In the genomic region with DNA sequence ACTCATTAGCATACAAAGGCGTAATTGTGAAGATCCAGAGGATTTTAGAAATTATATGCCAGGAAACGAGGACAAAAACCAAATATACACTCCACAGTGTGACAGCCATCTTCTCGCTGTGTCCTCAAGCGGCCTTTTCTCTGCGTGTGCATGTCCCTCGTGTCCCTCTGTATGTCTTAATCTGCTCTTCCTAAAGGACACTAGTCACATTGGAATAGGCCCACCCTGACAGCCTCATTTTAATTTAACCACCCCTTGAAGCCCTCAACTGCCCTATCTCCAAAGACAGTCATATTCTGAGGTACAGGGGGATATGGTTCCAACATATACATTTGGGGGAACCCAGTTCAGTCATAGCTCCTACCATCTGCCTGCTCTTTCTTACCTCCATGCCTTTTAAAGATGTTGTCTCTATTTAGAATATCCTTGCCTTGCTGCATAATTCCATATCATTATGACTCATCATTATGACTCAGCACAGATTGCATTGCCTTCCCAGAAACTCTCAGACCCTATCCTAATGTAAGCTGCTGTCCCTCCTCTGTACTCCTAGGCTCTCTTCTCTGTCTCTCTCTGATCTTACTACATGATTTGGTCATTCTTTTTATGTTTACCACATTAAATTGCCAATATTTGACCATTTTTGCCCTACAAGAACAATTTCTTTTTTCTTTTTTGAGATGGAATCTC, we compare ENCODE assay signal across 10 cellular contexts.
A peak's percentile ranks its signal among the peaks of the same experiment; 100 is the strongest.
DNase-seq lines count a peak whose midpoint lies in the region; ATAC-seq, FAIRE-seq and TF ChIP-seq lines count a peak whose summit lies in the region.
"Had no signal": no experiment of that assay in that cellular context is flagged by ENCODE, and none has a peak within 500 bp of the region (broad histone marks: within the 10 kb centered on the region; RNA-seq: fewer than 3 reads in every experiment).

No MANE protein-coding gene starts in this region.

- no peak for TF ChIP-seq CTCF in brain (conservative IDR thresholded peaks at IDR 0.05)
- TF ChIP-seq CTCF in HepG2 (CRISPR knock-in tag; IDR thresholded peaks at IDR 0.05), result no peak

- H3K4me3 ChIP-seq in HepG2 (replicated peaks in 1 of 3; ENCODE audit: insufficient read depth in 1 of 3, low read depth in 2 of 3, low read length in 3 of 3), result no peak overlapping the region

- H4K20me1 ChIP-seq in HepG2 (ENCODE audit: insufficient read depth, low read length), result no peaks in the 10 kb centered on the region

- TF ChIP-seq EP300 in HepG2 (IDR thresholded peaks at IDR 0.05; ENCODE audit: low read depth in 2 of 2, low read length in 2 of 2) (no peak), HepG2 (CRISPR knock-in tag; IDR thresholded peaks at IDR 0.05; ENCODE audit: borderline replicate concordance) (no peak)

- no peaks in the 10 kb centered on the region for H3K9me3 ChIP-seq in HepG2 (ENCODE audit: low read length)

- H3K4me1 Mint-ChIP-seq in IgD-negative memory B cell (no peaks in the 10 kb centered on the region), brain (peaks cover 26% of the 10 kb centered on the region)

- H3K36me3 ChIP-seq in HepG2 (replicated peaks in 1 of 2; ENCODE audit: control insufficient read depth in 1 of 2, insufficient read depth in 2 of 2, low read length in 2 of 2), result no peaks in the 10 kb centered on the region

- DNase-seq in AG08395 (ENCODE audit: low spot score), result peak; percentile 88
- no peak for DNase-seq in HepG2 (ENCODE audit: low spot score)
- no peak for DNase-seq in GOT3 (lab: John Stamatoyannopoulos, UW)
- no peak for DNase-seq in NCI-H526 (lab: John Stamatoyannopoulos, UW)
- DNase-seq in NCI-H1105 treated with DMSO at 0.1 percent for 48 hours (lab: John Stamatoyannopoulos, UW), result no peak
- DNase-seq: cortex of kidney, NCI-H82 had no signal

- POLR2A ChIA-PET in HepG2 (lab: Yijun Ruan, JAX), result no interaction called here

- H3K4me3 Mint-ChIP-seq in IgD-negative memory B cell (no peak overlapping the region), brain (no peak overlapping the region)

- H3K27me3 ChIP-seq in HepG2 (ENCODE audit: control insufficient read depth in 1 of 2, insufficient read depth in 2 of 2, low read length in 2 of 2), result no peaks in the 10 kb centered on the region

- WGBS in HepG2 (ENCODE audit: low lambda C conversion rate), result 97% methylated on average over 6 of the region's 6 CpGs

- no peak for TF ChIP-seq RAD21 in HepG2 (CRISPR knock-in tag; IDR thresholded peaks at IDR 0.05)

- in situ Hi-C loops in HepG2 (cut with HindIII; ENCODE audit: extremely low pct_ligation_motif_present, low pct_unique_long_range_greater_than_20kb), result no loop called here

- peaks cover 42% of the 10 kb centered on the region for H3K4me1 ChIP-seq in HepG2 (ENCODE audit: insufficient read depth, low read length)

- no peak overlapping the region for H3K9ac ChIP-seq in HepG2 (ENCODE audit: insufficient read depth, low read depth, low read length)

- H3K27ac Mint-ChIP-seq in IgD-negative memory B cell (peak overlapping the region in 2 of 3 donors; percentile 26 to 60), brain (peak overlapping the region in 3 of 5 experiments; percentile 12 to 91 (median 78))

- TF ChIP-seq POLR2A in HepG2 (IDR thresholded peaks at IDR 0.05; ENCODE audit: insufficient read depth in 1 of 2, low read depth in 2 of 2, low read length in 2 of 2), result no peak

- H2AFZ ChIP-seq in HepG2 (ENCODE audit: low read length), result no peak overlapping the region

- H3K36me3 Mint-ChIP-seq in IgD-negative memory B cell, result peaks cover 18% of the 10 kb centered on the region
- peaks cover 16% of the 10 kb centered on the region for H3K36me3 Mint-ChIP-seq in brain

- no peak for FAIRE-seq in HepG2 (lab: Jason Lieb, UNC)

- H3K79me2 ChIP-seq in HepG2 (ENCODE audit: insufficient read depth, low read length), result no peaks in the 10 kb centered on the region

- CTCF ChIA-PET in HepG2 (lab: Yijun Ruan, JAX; ENCODE audit: low intra/inter-chr PET ratio, low total read pairs), result no interaction called here

- H3K9me3 Mint-ChIP-seq in IgD-negative memory B cell (peaks cover 0 to 1% (median 0%) of the 10 kb centered on the region in 3 donors), brain (peaks cover 0 to 3% (median 0%) of the 10 kb centered on the region in 5 experiments)

- intact Hi-C loops in HepG2 (cut with micrococcal nuclease; ENCODE audit: unreplicated experiment), result no loop called here

- no peak overlapping the region for H3K4me2 ChIP-seq in HepG2 (ENCODE audit: low read depth, low read length)

- ATAC-seq in HepG2, result no peak
- no peak for ATAC-seq in HG03354 (IDR thresholded peaks at IDR 0.05; ENCODE audit: poor library complexity, severe bottlenecking, unreplicated experiment)

- H3K27ac ChIP-seq in HepG2 (ENCODE audit: extremely low read length, insufficient read depth, low read length), result no peak overlapping the region

- no TSS peak for BruUV-seq in HepG2 (replicated peaks; lab: Mats Ljungman, UMichigan)

- no peaks in the 10 kb centered on the region for H3K27me3 Mint-ChIP-seq in IgD-negative memory B cell
- H3K27me3 Mint-ChIP-seq in brain, result no peaks in the 10 kb centered on the region

TF ChIP-seq in HepG2, 621 proteins besides CTCF, POLR2A, EP300 and RAD21 (continues in another document):
- TF ChIP-seq GABPB1 (CRISPR knock-in tag; IDR thresholded peaks at IDR 0.05) (no peak), MTF2 (CRISPR knock-in tag; IDR thresholded peaks at IDR 0.05; ENCODE audit: borderline replicate concordance) (no peak), HIVEP1 (CRISPR knock-in tag; IDR thresholded peaks at IDR 0.05) (no peak), RBFOX2 (IDR thresholded peaks at IDR 0.05; ENCODE audit: low read depth, low read length) (no peak), ZBTB7B (CRISPR knock-in tag; IDR thresholded peaks at IDR 0.05) (no peak), MAFK (conservative IDR thresholded peaks at IDR 0.05 in 1 of 2, IDR thresholded peaks at IDR 0.05 in 1 of 2; ENCODE audit: low read length in 2 of 2) (peak in 1 of 2 experiments; percentile 24; a peak in 1 of 4 replicates), MATR3 (CRISPR knock-in tag; IDR thresholded peaks at IDR 0.05) (no peak), NFE2L2 (IDR thresholded peaks at IDR 0.05; ENCODE audit: low read length) (peak; percentile 71), KMT2B (CRISPR knock-in tag; IDR thresholded peaks at IDR 0.05) (no peak), ZFYVE20 (CRISPR knock-in tag; IDR thresholded peaks at IDR 0.05; ENCODE audit: borderline replicate concordance, low read depth) (no peak), KDM2A (CRISPR knock-in tag; IDR thresholded peaks at IDR 0.05; ENCODE audit: borderline replicate concordance, low read depth) (no peak), ZMYM3 (CRISPR knock-in tag; IDR thresholded peaks at IDR 0.05) (no peak), ZNF235 (CRISPR knock-in tag; IDR thresholded peaks at IDR 0.05; ENCODE audit: borderline replicate concordance) (no peak), KLF16 (CRISPR knock-in tag; IDR thresholded peaks at IDR 0.05) (no peak), NR2F6 (IDR thresholded peaks at IDR 0.05) (no peak), NR2F6 (CRISPR knock-in tag; IDR thresholded peaks at IDR 0.05) (no peak), ZNF614 (CRISPR knock-in tag; IDR thresholded peaks at IDR 0.05; ENCODE audit: borderline replicate concordance) (no peak), ZNF496 (CRISPR knock-in tag; IDR thresholded peaks at IDR 0.05; ENCODE audit: insufficient replicate concordance) (no peak), ZNF569 (CRISPR knock-in tag; IDR thresholded peaks at IDR 0.05; ENCODE audit: borderline replicate concordance) (no peak), SRSF4 (IDR thresholded peaks at IDR 0.05; ENCODE audit: low read depth, low read length, poor library complexity, severe bottlenecking) (no peak)
- TF ChIP-seq, protein P1, sequence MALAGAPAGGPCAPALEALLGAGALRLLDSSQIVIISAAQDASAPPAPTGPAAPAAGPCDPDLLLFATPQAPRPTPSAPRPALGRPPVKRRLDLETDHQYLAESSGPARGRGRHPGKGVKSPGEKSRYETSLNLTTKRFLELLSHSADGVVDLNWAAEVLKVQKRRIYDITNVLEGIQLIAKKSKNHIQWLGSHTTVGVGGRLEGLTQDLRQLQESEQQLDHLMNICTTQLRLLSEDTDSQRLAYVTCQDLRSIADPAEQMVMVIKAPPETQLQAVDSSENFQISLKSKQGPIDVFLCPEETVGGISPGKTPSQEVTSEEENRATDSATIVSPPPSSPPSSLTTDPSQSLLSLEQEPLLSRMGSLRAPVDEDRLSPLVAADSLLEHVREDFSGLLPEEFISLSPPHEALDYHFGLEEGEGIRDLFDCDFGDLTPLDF (CRISPR knock-in tag; IDR thresholded peaks at IDR 0.05), result no peak
- TF ChIP-seq, protein P2, sequence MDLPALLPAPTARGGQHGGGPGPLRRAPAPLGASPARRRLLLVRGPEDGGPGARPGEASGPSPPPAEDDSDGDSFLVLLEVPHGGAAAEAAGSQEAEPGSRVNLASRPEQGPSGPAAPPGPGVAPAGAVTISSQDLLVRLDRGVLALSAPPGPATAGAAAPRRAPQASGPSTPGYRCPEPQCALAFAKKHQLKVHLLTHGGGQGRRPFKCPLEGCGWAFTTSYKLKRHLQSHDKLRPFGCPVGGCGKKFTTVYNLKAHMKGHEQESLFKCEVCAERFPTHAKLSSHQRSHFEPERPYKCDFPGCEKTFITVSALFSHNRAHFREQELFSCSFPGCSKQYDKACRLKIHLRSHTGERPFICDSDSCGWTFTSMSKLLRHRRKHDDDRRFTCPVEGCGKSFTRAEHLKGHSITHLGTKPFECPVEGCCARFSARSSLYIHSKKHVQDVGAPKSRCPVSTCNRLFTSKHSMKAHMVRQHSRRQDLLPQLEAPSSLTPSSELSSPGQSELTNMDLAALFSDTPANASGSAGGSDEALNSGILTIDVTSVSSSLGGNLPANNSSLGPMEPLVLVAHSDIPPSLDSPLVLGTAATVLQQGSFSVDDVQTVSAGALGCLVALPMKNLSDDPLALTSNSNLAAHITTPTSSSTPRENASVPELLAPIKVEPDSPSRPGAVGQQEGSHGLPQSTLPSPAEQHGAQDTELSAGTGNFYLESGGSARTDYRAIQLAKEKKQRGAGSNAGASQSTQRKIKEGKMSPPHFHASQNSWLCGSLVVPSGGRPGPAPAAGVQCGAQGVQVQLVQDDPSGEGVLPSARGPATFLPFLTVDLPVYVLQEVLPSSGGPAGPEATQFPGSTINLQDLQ (CRISPR knock-in tag; IDR thresholded peaks at IDR 0.05), result no peak
- TF ChIP-seq, protein P3, sequence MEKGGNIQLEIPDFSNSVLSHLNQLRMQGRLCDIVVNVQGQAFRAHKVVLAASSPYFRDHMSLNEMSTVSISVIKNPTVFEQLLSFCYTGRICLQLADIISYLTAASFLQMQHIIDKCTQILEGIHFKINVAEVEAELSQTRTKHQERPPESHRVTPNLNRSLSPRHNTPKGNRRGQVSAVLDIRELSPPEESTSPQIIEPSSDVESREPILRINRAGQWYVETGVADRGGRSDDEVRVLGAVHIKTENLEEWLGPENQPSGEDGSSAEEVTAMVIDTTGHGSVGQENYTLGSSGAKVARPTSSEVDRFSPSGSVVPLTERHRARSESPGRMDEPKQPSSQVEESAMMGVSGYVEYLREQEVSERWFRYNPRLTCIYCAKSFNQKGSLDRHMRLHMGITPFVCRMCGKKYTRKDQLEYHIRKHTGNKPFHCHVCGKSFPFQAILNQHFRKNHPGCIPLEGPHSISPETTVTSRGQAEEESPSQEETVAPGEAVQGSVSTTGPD (CRISPR knock-in tag; IDR thresholded peaks at IDR 0.05), result no peak
